30 cellular contexts compared by ENCODE assay signal in genomic region chr6:154358019-154358545, GRCh38. TPM values are rescaled to one million over a fixed set of nuclear protein-coding genes. Genes with fewer than 3 reads are reported as not detected.
"Had no signal": no experiment of that assay in that cellular context is flagged by ENCODE, and none has a peak within 500 bp of the region (broad histone marks: within the 10 kb centered on the region; RNA-seq: fewer than 3 reads in every experiment).

No MANE protein-coding gene starts in this region.

- H3K4me3 Mint-ChIP-seq: activated CD4-positive, alpha-beta memory T cell treated with anti-CD3 and anti-CD28 coated beads for 36 hours; activated CD4-positive, alpha-beta T cell treated with anti-CD3 and anti-CD28 coated beads, Interleukin-2, amount 10 ng/mL, durations not matched to agents 24 days and 14 days; activated T-helper 1 cell treated with anti-CD3 and anti-CD28 coated beads, Interleukin-12 subunit alpha, Interleukin-12 subunit beta, Interleukin-2, Interleukin-4 antibody, amounts not matched to agents 30 ng/mL and 10 ng/mL and 1 ng/mL, durations not matched to agents 14 hours and 24 hours and 36 hours; endodermal cell; stimulated activated naive B cell treated with anti-CD40 and anti-IgM and Interleukin-4, amounts not matched to agents 10 μg/mL and 1 μg/mL and 100 μg/mL, for 72 hours; T-helper 2 cell treated with Interferon-gamma antibody and Interleukin-4, amounts not matched to agents 5 μg/mL and 100 μg/mL, for 36 hours had no signal

- H3K27ac Mint-ChIP-seq: activated CD4-positive, alpha-beta memory T cell treated with anti-CD3 and anti-CD28 coated beads for 36 hours; activated CD4-positive, alpha-beta T cell treated with anti-CD3 and anti-CD28 coated beads, Interleukin-2, amount 10 ng/mL, durations not matched to agents 24 days and 14 days; activated naive CD4-positive, alpha-beta T cell treated with anti-CD3 and anti-CD28 coated beads for 36 hours; activated naive CD8-positive, alpha-beta T cell treated with anti-CD3 and anti-CD28 coated beads for 36 hours; activated T-helper 1 cell treated with anti-CD3 and anti-CD28 coated beads, Interleukin-12 subunit alpha, Interleukin-12 subunit beta, Interleukin-2, Interleukin-4 antibody, amounts not matched to agents 30 ng/mL and 10 ng/mL and 1 ng/mL, durations not matched to agents 14 hours and 24 hours and 36 hours; endodermal cell; stimulated activated naive B cell treated with anti-CD40 and anti-IgM and Interleukin-4, amounts not matched to agents 10 μg/mL and 1 μg/mL and 100 μg/mL, for 72 hours; T-helper 2 cell treated with Interferon-gamma antibody and Interleukin-4, amounts not matched to agents 5 μg/mL and 100 μg/mL, for 36 hours had no signal

- H3K4me1 ChIP-seq: adrenal gland, ascending aorta, esophagus muscularis mucosa, right atrium auricular region, suprapubic skin, transverse colon had no signal

- H3K4me1 Mint-ChIP-seq: endodermal cell had no signal

- H3K4me3 ChIP-seq: ascending aorta, coronary artery, left lung, right atrium auricular region, stomach, suprapubic skin, transverse colon had no signal

- H3K36me3 ChIP-seq: adrenal gland, ascending aorta, brain microvascular endothelial cell, esophagus muscularis mucosa, left lung, lower lobe of right lung, right atrium auricular region, stomach, suprapubic skin, transverse colon had no signal

- H3K36me3 Mint-ChIP-seq: activated CD4-positive, alpha-beta memory T cell treated with anti-CD3 and anti-CD28 coated beads for 36 hours had no signal

- H3K27ac ChIP-seq: adrenal gland, ascending aorta, brain microvascular endothelial cell, coronary artery, esophagus muscularis mucosa, lower lobe of right lung, right atrium auricular region, stomach, suprapubic skin, transverse colon, VCaP had no signal

- H3K9me3 Mint-ChIP-seq: activated CD4-positive, alpha-beta memory T cell treated with anti-CD3 and anti-CD28 coated beads for 36 hours; activated naive CD4-positive, alpha-beta T cell treated with anti-CD3 and anti-CD28 coated beads for 36 hours; activated T-helper 1 cell treated with anti-CD3 and anti-CD28 coated beads, Interleukin-12 subunit alpha, Interleukin-12 subunit beta, Interleukin-2, Interleukin-4 antibody, amounts not matched to agents 30 ng/mL and 10 ng/mL and 1 ng/mL, durations not matched to agents 14 hours and 24 hours and 36 hours; endodermal cell; T-helper 2 cell treated with Interferon-gamma antibody and Interleukin-4, amounts not matched to agents 5 μg/mL and 100 μg/mL, for 36 hours had no signal

- H3K9me3 ChIP-seq: adrenal gland, ascending aorta, esophagus muscularis mucosa, left lung, lower lobe of right lung, right atrium auricular region, stomach, suprapubic skin, transverse colon had no signal

- H3K27me3 ChIP-seq: ascending aorta, brain microvascular endothelial cell, esophagus muscularis mucosa, left lung, right atrium auricular region, stomach, suprapubic skin, transverse colon had no signal

- H3K27me3 Mint-ChIP-seq: activated naive CD8-positive, alpha-beta T cell treated with anti-CD3 and anti-CD28 coated beads for 36 hours had no signal

- FAIRE-seq: islet of Langerhans, urothelium cell line had no signal

- DNase-seq: activated CD4-positive, alpha-beta memory T cell treated with anti-CD3 and anti-CD28 coated beads for 36 hours; activated CD4-positive, alpha-beta T cell treated with anti-CD3 and anti-CD28 coated beads, Interleukin-2, amount 10 ng/mL, durations not matched to agents 24 days and 14 days; activated CD8-positive, alpha-beta memory T cell treated with anti-CD3 and anti-CD28 coated beads, Interleukin-2, amount 50 U/mL, for 4 hours; activated effector memory CD4-positive, alpha-beta T cell treated with anti-CD3 and anti-CD28 coated beads, Interleukin-2, amount 50 U/mL, for 16 hours; activated naive CD4-positive, alpha-beta T cell treated with anti-CD3 and anti-CD28 coated beads for 36 hours; activated naive CD8-positive, alpha-beta T cell treated with anti-CD3 and anti-CD28 coated beads for 36 hours; activated T-cell treated with anti-CD3 and anti-CD28 coated beads, Interleukin-2, amount 50 U/mL, for 1 hour; adrenal gland; brain microvascular endothelial cell; endodermal cell; foreskin melanocyte; left lung; lower lobe of right lung; nucleus accumbens; stimulated activated CD4-positive, alpha-beta T cell treated with anti-CD3 and anti-CD28 coated beads, Interleukin-15, amount 100 ng/mL, for 24 hours; stimulated activated CD4-positive, alpha-beta T cell treated with anti-CD3 and anti-CD28 coated beads, Interleukin-2, amount 100 ng/mL, for 24 hours; stimulated activated naive B cell treated with anti-CD40 and anti-IgM and Interleukin-4, amounts not matched to agents 10 μg/mL and 1 μg/mL and 100 μg/mL, for 72 hours; stomach; T-helper 1 cell; transverse colon had no signal

RNA-seq across cellular contexts. Expression of gene IPCEF1, which starts 1.5 kb away (rescaled TPM):
- total RNA-seq: ascending aorta had no signal
